ENCODE assay signal across 29 cellular contexts in the genomic region with DNA sequence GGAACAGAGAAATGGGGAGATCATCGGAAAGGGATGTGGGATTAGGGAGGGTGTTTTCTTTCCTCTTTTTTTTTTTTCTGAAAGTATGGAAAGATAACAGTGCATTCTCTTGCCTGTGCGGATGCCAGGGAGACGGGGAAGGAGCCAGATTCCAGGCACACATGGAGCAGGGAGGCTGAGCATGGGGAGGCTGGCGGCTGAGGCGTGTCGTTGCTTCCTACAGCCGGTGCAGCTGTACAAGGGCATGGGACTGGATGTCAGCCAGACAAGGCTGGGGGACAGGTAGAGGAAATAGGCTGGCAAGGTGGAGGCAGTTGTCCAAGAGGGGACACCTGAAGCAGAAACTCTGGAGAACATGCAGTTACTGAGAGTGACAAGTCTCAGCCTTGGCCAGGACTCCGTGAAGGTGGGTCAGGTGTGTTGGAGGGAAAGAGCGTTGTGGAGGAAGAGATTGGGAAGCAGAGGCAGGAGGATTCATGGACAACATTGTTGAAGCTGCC. TPM values are rescaled to one million over a fixed set of nuclear protein-coding genes. Genes with fewer than 3 reads are reported as not detected.
DNase-seq lines count a peak whose midpoint lies in the region; ATAC-seq and TF ChIP-seq lines count a peak whose summit lies in the region.
"Had no signal": no experiment of that assay in that cellular context is flagged by ENCODE, and none has a peak within 500 bp of the region (broad histone marks: within the 10 kb centered on the region; RNA-seq: fewer than 3 reads in every experiment).

No MANE protein-coding gene starts in this region.

- H3K4me1 ChIP-seq in right atrium auricular region: no peaks in the 10 kb centered on the region
- H3K4me1 ChIP-seq: breast epithelium, testis had no signal

- DNase-seq in Right ventricle myocardium inferior (ENCODE audit: missing footprints): no peak
- no peak for DNase-seq in right atrium auricular region (ENCODE audit: low spot score)
- DNase-seq in central memory CD8-positive, alpha-beta T cell (ENCODE audit: low spot score in 2 of 2): no peak
- DNase-seq in naive B cell: no peak
- no peak for DNase-seq in DMS153 treated with DMSO at 0.1 percent for 48 hours (lab: John Stamatoyannopoulos, UW; ENCODE audit: unreplicated experiment)
- DNase-seq in posterior cingulate gyrus: no peak
- DNase-seq: activated CD4-positive, alpha-beta T cell treated with anti-CD3 and anti-CD28 coated beads, Interleukin-2, amount 50 U/mL, for 48 hours; DMS 273 treated with DMSO at 0.1 percent for 48 hours; H9; mesendoderm; naive thymus-derived CD4-positive, alpha-beta T cell; NCI-H1417; NCI-H2081; NCI-H2227 treated with DMSO at 0.1 percent for 48 hours; NCI-H526; ovary; PC-9; retina; SK-N-SH; stimulated activated naive CD8-positive, alpha-beta T cell treated with anti-CD3 and anti-CD28 coated beads, Interleukin-15, Interleukin-2, amounts not matched to agents 100 U/mL and 50 U/mL, for 24 hours; T-helper 17 cell had no signal

- no peak for TF ChIP-seq CTCF in right atrium auricular region (IDR thresholded peaks at IDR 0.05)

- ATAC-seq in Right ventricle myocardium inferior (peak; percentile 13), naive B cell (ENCODE audit: low read depth in 2 of 2) (no peak), HG02852 (IDR thresholded peaks at IDR 0.05; ENCODE audit: unreplicated experiment) (no peak)
- ATAC-seq in central memory CD8-positive, alpha-beta T cell (replicated peaks; ENCODE audit: extremely low read depth, poor library complexity, severe bottlenecking): no peak
- ATAC-seq: activated CD4-positive, CD25-positive, alpha-beta regulatory T cell treated with anti-CD3 and anti-CD28 coated beads, Interleukin-2, amount 50 U/mL, for 24 hours; activated naive CD4-positive, alpha-beta T cell treated with anti-CD3 and anti-CD28 coated beads, Interleukin-2, amount 50 U/mL, for 72 hours; stimulated activated naive CD8-positive, alpha-beta T cell treated with anti-CD3 and anti-CD28 coated beads, Interleukin-15, Interleukin-2, amounts not matched to agents 100 U/mL and 50 U/mL, for 24 hours; T-helper 17 cell had no signal

- no peak overlapping the region for H3K27ac ChIP-seq in right atrium auricular region
- H3K27ac ChIP-seq: breast epithelium, ovary, PC-9, testis had no signal

- H3K36me3 ChIP-seq in right atrium auricular region: no peaks in the 10 kb centered on the region
- H3K36me3 ChIP-seq: breast epithelium, left lung, ovary had no signal

- H3K9me3 Mint-ChIP-seq in central memory CD8-positive, alpha-beta T cell: no peaks in the 10 kb centered on the region
- peaks cover 0 to 2% (median 0%) of the 10 kb centered on the region in 7 donors for H3K9me3 Mint-ChIP-seq in naive B cell
- H3K9me3 Mint-ChIP-seq: activated naive CD4-positive, alpha-beta T cell treated with anti-CD3 and anti-CD28 coated beads, Interleukin-2, amount 50 U/mL, for 72 hours; H9 had no signal

- peaks cover 29% of the 10 kb centered on the region for H3K27me3 Mint-ChIP-seq in central memory CD8-positive, alpha-beta T cell
- H3K27me3 Mint-ChIP-seq in naive B cell: peaks cover 17 to 26% (median 18%) of the 10 kb centered on the region in 3 donors

- intact Hi-C loops in Right ventricle myocardium inferior (cut with DNase I): no loop called here
- intact Hi-C loops in posterior cingulate gyrus (cut with DNase I): no loop called here

- H3K36me3 Mint-ChIP-seq in central memory CD8-positive, alpha-beta T cell (ENCODE audit: insufficient read depth): no peaks in the 10 kb centered on the region
- peaks cover 0 to 8% of the 10 kb centered on the region in 2 donors for H3K36me3 Mint-ChIP-seq in naive B cell
- H3K36me3 Mint-ChIP-seq: activated naive CD4-positive, alpha-beta T cell treated with anti-CD3 and anti-CD28 coated beads, Interleukin-2, amount 50 U/mL, for 72 hours; naive thymus-derived CD4-positive, alpha-beta T cell had no signal

- H3K27me3 ChIP-seq in right atrium auricular region: no peaks in the 10 kb centered on the region
- H3K27me3 ChIP-seq: breast epithelium, left lung, ovary, testis had no signal

- no peak overlapping the region for H3K4me3 Mint-ChIP-seq in central memory CD8-positive, alpha-beta T cell
- peak overlapping the region in 3 of 8 donors; percentile 11 to 59 (median 49) for H3K4me3 Mint-ChIP-seq in naive B cell
- H3K4me3 Mint-ChIP-seq: H9; naive thymus-derived CD4-positive, alpha-beta T cell; T-helper 17 cell had no signal

- H3K9me3 ChIP-seq in right atrium auricular region: no peaks in the 10 kb centered on the region
- H3K9me3 ChIP-seq: breast epithelium, left lung, ovary, SK-N-SH, testis had no signal

- H3K4me1 Mint-ChIP-seq in central memory CD8-positive, alpha-beta T cell: no peaks in the 10 kb centered on the region
- H3K4me1 Mint-ChIP-seq in naive B cell: peaks cover 14 to 16% (median 15%) of the 10 kb centered on the region in 3 donors

- H3K27ac Mint-ChIP-seq in central memory CD8-positive, alpha-beta T cell (ENCODE audit: low read depth): peak overlapping the region; percentile 7
- peak overlapping the region in 4 of 6 donors; percentile 1 to 87 (median 60) for H3K27ac Mint-ChIP-seq in naive B cell
- H3K27ac Mint-ChIP-seq: naive thymus-derived CD4-positive, alpha-beta T cell; T-helper 17 cell had no signal

- H3K4me3 ChIP-seq in right atrium auricular region: no peak overlapping the region
- H3K4me3 ChIP-seq: breast epithelium, GM12878, left lung, ovary, PC-9, smooth muscle cell, testis had no signal

RNA-seq across cellular contexts. Expression of gene ADORA2B, which starts 16.6 kb away (rescaled TPM):
- 0.43 TPM for total RNA-seq in Right ventricle myocardium inferior
- total RNA-seq in right atrium auricular region: 1 to 10 TPM in 1 of 2 donors, under 1 TPM in 1; 0.59 to 1.0 TPM
- polyA plus RNA-seq in naive B cell (ENCODE audit: low read depth in 6 of 6): 1 to 10 TPM in 3 of 6 donors, under 1 TPM in 3; 0.20 to 1.6 (median 0.99) TPM
